32 cellular contexts compared by ENCODE assay signal in the genomic region with DNA sequence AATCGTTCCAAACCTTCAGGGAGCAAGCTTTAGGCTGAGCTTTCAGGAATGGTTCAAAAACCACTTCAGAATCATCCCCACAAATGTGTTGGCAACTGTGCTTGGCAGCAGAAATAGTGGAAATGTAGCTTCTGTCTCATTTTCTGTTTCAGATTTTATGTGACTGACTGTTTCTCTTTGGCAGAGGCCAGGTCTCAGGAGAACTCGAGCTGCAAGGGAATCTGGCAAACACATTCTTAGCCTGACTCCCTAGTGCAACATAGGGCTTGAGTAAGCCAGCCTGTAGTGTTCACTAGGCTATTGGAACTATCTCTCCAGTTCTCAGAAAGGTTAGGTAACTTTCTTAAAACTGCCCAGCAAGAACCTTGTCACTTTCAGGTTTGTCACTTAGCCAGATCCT.
DNase-seq lines count a peak whose midpoint lies in the region; ATAC-seq and TF ChIP-seq lines count a peak whose summit lies in the region.
"Had no signal": no experiment of that assay in that cellular context is flagged by ENCODE, and none has a peak within 500 bp of the region (broad histone marks: within the 10 kb centered on the region; RNA-seq: fewer than 3 reads in every experiment).

No MANE protein-coding gene starts in this region.

- BruUV-seq in A673 (replicated peaks; lab: Mats Ljungman, UMichigan): no TSS peak

- CTCF ChIA-PET in T-cell (lab: Charles Lee) (interaction anchor here in 1 of 2 donors (0.6 kb wide), 1 partner anchor 207 kb away, joined by 3 read pairs; no protein-coding TSS in a partner anchor), A673 (lab: Charles Lee) (no interaction called here)

- H3K9me3 ChIP-seq in A673 (ENCODE audit: low read depth, low read length, poor library complexity, severe bottlenecking): no peaks in the 10 kb centered on the region
- H3K9me3 ChIP-seq: gastrocnemius medialis, pancreas, spleen, tibial artery, vagina had no signal

- H3K36me3 ChIP-seq in A673 (ENCODE audit: insufficient read depth, low read length, poor library complexity, severe bottlenecking): no peaks in the 10 kb centered on the region
- H3K36me3 ChIP-seq: gastrocnemius medialis, pancreas, vagina had no signal

- intact Hi-C loops in A673 (cut with micrococcal nuclease; ENCODE audit: unreplicated experiment): no loop called here

- H3K27ac ChIP-seq in A673 (ENCODE audit: low read depth, low read length, poor library complexity, severe bottlenecking): no peak overlapping the region
- H3K27ac ChIP-seq: gastrocnemius medialis, hepatocyte, pancreas, spleen, tibial artery, vagina had no signal

- ATAC-seq in T-cell (replicated peaks in 1 of 4): no peak
- ATAC-seq: activated CD4-positive, CD25-positive, alpha-beta regulatory T cell treated with anti-CD3 and anti-CD28 coated beads, Interleukin-2, amount 50 U/mL, for 24 hours; activated naive CD8-positive, alpha-beta T cell treated with anti-CD3 and anti-CD28 coated beads, Interleukin-2, amount 50 U/mL, for 24 hours; activated T-cell treated with anti-CD3 and anti-CD28 coated beads, Interleukin-2, amount 50 U/mL, for 72 hours; HCT116; stimulated activated naive CD8-positive, alpha-beta T cell treated with anti-CD3 and anti-CD28 coated beads, Interleukin-15, amount 100 ng/mL, for 72 hours had no signal

- no peaks in the 10 kb centered on the region for H3K36me3 Mint-ChIP-seq in T-cell
- H3K36me3 Mint-ChIP-seq: memory B cell had no signal

- no peak overlapping the region for H3K4me3 ChIP-seq in fibroblast of mammary gland (ENCODE audit: control insufficient read depth, low read depth, low read length)
- no peak overlapping the region for H3K4me3 ChIP-seq in skeletal muscle cell (ENCODE audit: low read depth, low read length)
- no peak overlapping the region for H3K4me3 ChIP-seq in A673 (ENCODE audit: low read depth, low read length, poor library complexity, severe bottlenecking)
- H3K4me3 ChIP-seq: gastrocnemius medialis, hepatocyte, pancreas, spleen, tibial artery, vagina had no signal

- no peak for TF ChIP-seq CTCF in fibroblast of mammary gland (conservative IDR thresholded peaks at IDR 0.05; ENCODE audit: control insufficient read depth, insufficient read depth, low read depth, low read length)
- TF ChIP-seq CTCF in A673 (conservative IDR thresholded peaks at IDR 0.05; ENCODE audit: low read depth, low read length): no peak

- H3K27me3 Mint-ChIP-seq in T-cell: no peaks in the 10 kb centered on the region
- H3K27me3 Mint-ChIP-seq: activated naive CD8-positive, alpha-beta T cell treated with anti-CD3 and anti-CD28 coated beads, Interleukin-2, amount 50 U/mL, for 24 hours; dendritic cell treated with granulocyte-macrophage colony-stimulating factor and Interleukin-4, amounts not matched to agents 40 ng/mL and 50 ng/mL, for 4 days; memory B cell; stimulated activated naive CD8-positive, alpha-beta T cell treated with anti-CD3 and anti-CD28 coated beads, Interleukin-15, amount 100 ng/mL, for 72 hours had no signal

- no peaks in the 10 kb centered on the region for H3K4me1 Mint-ChIP-seq in T-cell
- H3K4me1 Mint-ChIP-seq: activated naive CD8-positive, alpha-beta T cell treated with anti-CD3 and anti-CD28 coated beads, Interleukin-2, amount 50 U/mL, for 24 hours; memory B cell; stimulated activated naive CD8-positive, alpha-beta T cell treated with anti-CD3 and anti-CD28 coated beads, Interleukin-15, amount 100 ng/mL, for 72 hours had no signal

- H3K4me1 ChIP-seq in A673 (ENCODE audit: insufficient read depth, low read length, poor library complexity, severe bottlenecking): peaks cover 22% of the 10 kb centered on the region
- H3K4me1 ChIP-seq: gastrocnemius medialis, pancreas, spleen, tibial artery, vagina had no signal

- H3K9me3 Mint-ChIP-seq in T-cell: no peaks in the 10 kb centered on the region
- H3K9me3 Mint-ChIP-seq: activated naive CD8-positive, alpha-beta T cell treated with anti-CD3 and anti-CD28 coated beads, Interleukin-2, amount 50 U/mL, for 24 hours; activated T-cell treated with anti-CD3 and anti-CD28 coated beads, Interleukin-2, amount 50 U/mL, for 72 hours; dendritic cell treated with granulocyte-macrophage colony-stimulating factor and Interleukin-4, amounts not matched to agents 40 ng/mL and 50 ng/mL, for 4 days; stimulated activated naive CD8-positive, alpha-beta T cell treated with anti-CD3 and anti-CD28 coated beads, Interleukin-15, amount 100 ng/mL, for 72 hours had no signal

- no peak overlapping the region for H3K4me3 Mint-ChIP-seq in T-cell
- H3K4me3 Mint-ChIP-seq: activated naive CD8-positive, alpha-beta T cell treated with anti-CD3 and anti-CD28 coated beads, Interleukin-2, amount 50 U/mL, for 24 hours; activated T-cell treated with anti-CD3 and anti-CD28 coated beads, Interleukin-2, amount 50 U/mL, for 72 hours; dendritic cell treated with granulocyte-macrophage colony-stimulating factor and Interleukin-4, amounts not matched to agents 40 ng/mL and 50 ng/mL, for 4 days; memory B cell; stimulated activated naive CD8-positive, alpha-beta T cell treated with anti-CD3 and anti-CD28 coated beads, Interleukin-15, amount 100 ng/mL, for 72 hours had no signal

- no peaks in the 10 kb centered on the region for H3K27me3 ChIP-seq in A673 (replicated peaks; ENCODE audit: insufficient read depth, low read depth, low read length, poor library complexity)
- H3K27me3 ChIP-seq: gastrocnemius medialis, hepatocyte, pancreas, spleen, tibial artery, vagina had no signal

- no peak overlapping the region for H3K27ac Mint-ChIP-seq in T-cell
- H3K27ac Mint-ChIP-seq: activated naive CD8-positive, alpha-beta T cell treated with anti-CD3 and anti-CD28 coated beads, Interleukin-2, amount 50 U/mL, for 24 hours; activated T-cell treated with anti-CD3 and anti-CD28 coated beads, Interleukin-2, amount 50 U/mL, for 72 hours; dendritic cell treated with granulocyte-macrophage colony-stimulating factor and Interleukin-4, amounts not matched to agents 40 ng/mL and 50 ng/mL, for 4 days; memory B cell; stimulated activated naive CD8-positive, alpha-beta T cell treated with anti-CD3 and anti-CD28 coated beads, Interleukin-15, amount 100 ng/mL, for 72 hours had no signal

- POLR2A ChIA-PET in T-cell (lab: Charles Lee): no interaction called here
- POLR2A ChIA-PET in A673 (lab: Charles Lee; ENCODE audit: low non-redundant PET): no interaction called here

- DNase-seq in AG20443 (ENCODE audit: low spot score) (peak; percentile 10), NCI-H446 treated with DMSO at 0.1 percent for 48 hours (lab: John Stamatoyannopoulos, UW) (peak; percentile 65), fibroblast of mammary gland (ENCODE audit: low read depth) (peak; percentile 66), skeletal muscle cell (ENCODE audit: low read depth) (peak; percentile 47), H4 (ENCODE audit: low spot score) (no peak), T-cell (no peak), A673 (ENCODE audit: low spot score) (no peak)
- DNase-seq: activated CD4-positive, alpha-beta T cell treated with anti-CD3 and anti-CD28 coated beads, Interleukin-2, amount 50 U/mL, for 48 hours; activated naive CD4-positive, alpha-beta T cell; activated naive CD8-positive, alpha-beta T cell treated with anti-CD3 and anti-CD28 coated beads, Interleukin-2, amount 50 U/mL, for 24 hours; activated T-cell treated with anti-CD3 and anti-CD28 coated beads, Interleukin-2, amount 50 U/mL, for 72 hours; DND-41; erythroblast; GF-D8; Kasumi-1; MV-4-11; NCI-H1436 treated with DMSO at 0.1 percent for 48 hours; NCI-H2107; NCI-H345; NCI-H748 treated with DMSO at 0.1 percent for 48 hours; pancreas; RPMI8226; spleen; stimulated activated naive CD8-positive, alpha-beta T cell treated with anti-CD3 and anti-CD28 coated beads, Interleukin-15, amount 100 ng/mL, for 72 hours had no signal

Comparison
In these comparisons a context has a peak if more than half of its experiments do, and no peak if none do; other contexts are left out.
1. DNase-seq: peak in AG20443 (single experiment), NCI-H446 treated with DMSO at 0.1 percent for 48 hours (single experiment), fibroblast of mammary gland (single experiment) and skeletal muscle cell (single experiment); none in H4 (single experiment), T-cell (0 of 34) and A673 (single experiment).